Comparison of ENCODE assay signal across 8 cellular contexts in the genomic region with DNA sequence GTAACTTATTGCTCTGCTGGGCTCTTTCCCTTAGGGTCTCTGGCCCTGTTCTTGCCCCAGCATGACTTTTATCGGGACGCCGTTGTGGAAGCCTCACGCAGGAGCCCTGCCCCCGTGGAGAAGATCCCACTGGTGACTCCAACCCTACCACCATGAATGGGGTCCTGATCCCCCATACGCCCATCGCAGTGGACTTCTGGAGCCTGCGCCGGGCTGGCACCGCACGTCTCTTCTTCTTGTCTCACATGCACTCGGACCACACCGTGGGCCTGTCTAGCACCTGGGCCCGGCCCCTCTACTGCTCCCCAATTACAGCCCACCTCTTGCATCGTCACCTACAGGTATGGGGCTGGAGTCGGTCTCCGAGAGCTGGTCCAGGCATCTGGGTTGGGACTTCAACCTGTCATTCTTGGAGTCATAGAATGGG. TPM values are rescaled to one million over a fixed set of nuclear protein-coding genes. Genes with fewer than 3 reads are reported as not detected.
DNase-seq lines count a peak whose midpoint lies in the region; ATAC-seq lines count a peak whose summit lies in the region.

No MANE protein-coding gene starts in this region.

- peaks cover 37 to 42% of the 10 kb centered on the region in 2 donors for H3K4me1 Mint-ChIP-seq in effector memory CD8-positive, alpha-beta T cell (ENCODE audit: low read depth in 2 of 2)
- peaks cover 37 to 38% of the 10 kb centered on the region in 2 donors for H3K4me1 Mint-ChIP-seq in natural killer cell treated with Interleukin-12 subunit alpha and Interleukin-12 subunit beta and Interleukin-15 and Interleukin-18, amount 100 ng/mL, for 72 hours (ENCODE audit: low read depth in 2 of 2)

- peak overlapping the region; percentile 89 to 91 for H3K4me3 Mint-ChIP-seq in effector memory CD8-positive, alpha-beta T cell
- H3K4me3 Mint-ChIP-seq in natural killer cell treated with Interleukin-12 subunit alpha and Interleukin-12 subunit beta and Interleukin-15 and Interleukin-18, amount 100 ng/mL, for 72 hours: peak overlapping the region; percentile 93

- DNase-seq in activated CD4-positive, CD25-positive, alpha-beta regulatory T cell treated with anti-CD3 and anti-CD28 coated beads, Interleukin-2, amount 50 U/mL, for 16 hours (ENCODE audit: low read depth, low spot score): peak; percentile 8
- no peak for DNase-seq in activated CD4-positive, CD25-positive, alpha-beta regulatory T cell (lab: John Stamatoyannopoulos, UW)
- peak; percentile 14 for DNase-seq in RPMI7951 (ENCODE audit: low read depth)
- DNase-seq in effector memory CD8-positive, alpha-beta T cell: no peak
- no peak for DNase-seq in natural killer cell treated with Interleukin-12 subunit alpha and Interleukin-12 subunit beta and Interleukin-15 and Interleukin-18, amount 100 ng/mL, for 72 hours (ENCODE audit: low spot score)
- DNase-seq in SKM-1 (lab: John Stamatoyannopoulos, UW; ENCODE audit: unreplicated experiment): no peak

- H3K27ac Mint-ChIP-seq in effector memory CD8-positive, alpha-beta T cell: peak overlapping the region; percentile 97 to 98
- peak overlapping the region; percentile 87 to 95 for H3K27ac Mint-ChIP-seq in natural killer cell treated with Interleukin-12 subunit alpha and Interleukin-12 subunit beta and Interleukin-15 and Interleukin-18, amount 100 ng/mL, for 72 hours

- no peaks in the 10 kb centered on the region for H3K9me3 Mint-ChIP-seq in effector memory CD8-positive, alpha-beta T cell
- H3K9me3 Mint-ChIP-seq in natural killer cell treated with Interleukin-12 subunit alpha and Interleukin-12 subunit beta and Interleukin-15 and Interleukin-18, amount 100 ng/mL, for 72 hours: no peaks in the 10 kb centered on the region

- H3K27me3 Mint-ChIP-seq in effector memory CD8-positive, alpha-beta T cell: no peaks in the 10 kb centered on the region
- no peaks in the 10 kb centered on the region for H3K27me3 Mint-ChIP-seq in natural killer cell treated with Interleukin-12 subunit alpha and Interleukin-12 subunit beta and Interleukin-15 and Interleukin-18, amount 100 ng/mL, for 72 hours

- peak; percentile 9 for ATAC-seq in HG02943 (IDR thresholded peaks at IDR 0.05; ENCODE audit: low read depth, unreplicated experiment)
- ATAC-seq in effector memory CD8-positive, alpha-beta T cell (replicated peaks): no peak
- ATAC-seq in natural killer cell treated with Interleukin-12 subunit alpha and Interleukin-12 subunit beta and Interleukin-15 and Interleukin-18, amount 100 ng/mL, for 72 hours: no peak
- no peak for ATAC-seq in HG02973 (IDR thresholded peaks at IDR 0.05; ENCODE audit: unreplicated experiment)

- H3K36me3 Mint-ChIP-seq in effector memory CD8-positive, alpha-beta T cell (ENCODE audit: insufficient read depth): peaks cover 26% of the 10 kb centered on the region
- peaks cover 22% of the 10 kb centered on the region for H3K36me3 Mint-ChIP-seq in natural killer cell treated with Interleukin-12 subunit alpha and Interleukin-12 subunit beta and Interleukin-15 and Interleukin-18, amount 100 ng/mL, for 72 hours

RNA-seq across cellular contexts. Expression of gene DCLRE1B, which starts 0.3 kb away (rescaled TPM):
- 15.7 and 21.5 TPM in 2 replicates for total RNA-seq in RPMI7951 (2014; rRNA removed; shearing (Covaris generic))
- 10 to 100 TPM; 12.6 to 22.0 TPM for total RNA-seq in natural killer cell treated with Interleukin-12 subunit alpha and Interleukin-12 subunit beta and Interleukin-15 and Interleukin-18, amount 100 ng/mL, for 72 hours

RNA-seq across cellular contexts. Expression of gene AP4B1, which starts 0.8 kb away (rescaled TPM):
- total RNA-seq in RPMI7951 (2014; rRNA removed; shearing (Covaris generic)): 16.9 and 20.3 TPM in 2 replicates
- total RNA-seq in natural killer cell treated with Interleukin-12 subunit alpha and Interleukin-12 subunit beta and Interleukin-15 and Interleukin-18, amount 100 ng/mL, for 72 hours: 10 to 100 TPM; 40.4 to 76.0 TPM

RNA-seq across cellular contexts. Expression of gene BCL2L15, which starts 18.1 kb away (rescaled TPM):
- total RNA-seq in RPMI7951 (2014; rRNA removed; shearing (Covaris generic)): not detected in 2 replicates
- total RNA-seq in natural killer cell treated with Interleukin-12 subunit alpha and Interleukin-12 subunit beta and Interleukin-15 and Interleukin-18, amount 100 ng/mL, for 72 hours: 1 to 10 TPM; 1.3 to 3.0 TPM

RNA-seq across cellular contexts. Expression of gene HIPK1, which starts 23.7 kb away (rescaled TPM):
- 18.2 and 23.6 TPM in 2 replicates for total RNA-seq in RPMI7951 (2014; rRNA removed; shearing (Covaris generic))
- total RNA-seq in natural killer cell treated with Interleukin-12 subunit alpha and Interleukin-12 subunit beta and Interleukin-15 and Interleukin-18, amount 100 ng/mL, for 72 hours: 100 to 1,000 TPM in 1 of 2 donors, 10 to 100 TPM in 1; 80.6 to 110 TPM

RNA-seq across cellular contexts. Expression of gene PTPN22, which starts 33.9 kb away (rescaled TPM):
- total RNA-seq in RPMI7951 (2014; rRNA removed; shearing (Covaris generic)): 0.59 and 1.1 TPM in 2 replicates
- total RNA-seq in natural killer cell treated with Interleukin-12 subunit alpha and Interleukin-12 subunit beta and Interleukin-15 and Interleukin-18, amount 100 ng/mL, for 72 hours: 10 to 100 TPM; 24.6 to 26.0 TPM

Comparison
In these comparisons a context has a peak if more than half of its experiments do, and no peak if none do; other contexts are left out.
1. DNase-seq: peak in activated CD4-positive, CD25-positive, alpha-beta regulatory T cell treated with anti-CD3 and anti-CD28 coated beads, Interleukin-2, amount 50 U/mL, for 16 hours (single experiment) and RPMI7951 (single experiment); none in activated CD4-positive, CD25-positive, alpha-beta regulatory T cell (0 of 4), effector memory CD8-positive, alpha-beta T cell (0 of 3), natural killer cell treated with Interleukin-12 subunit alpha and Interleukin-12 subunit beta and Interleukin-15 and Interleukin-18, amount 100 ng/mL, for 72 hours (single experiment) and SKM-1 (single experiment).